ENCODE assay signal across 33 cellular contexts in the genomic region with DNA sequence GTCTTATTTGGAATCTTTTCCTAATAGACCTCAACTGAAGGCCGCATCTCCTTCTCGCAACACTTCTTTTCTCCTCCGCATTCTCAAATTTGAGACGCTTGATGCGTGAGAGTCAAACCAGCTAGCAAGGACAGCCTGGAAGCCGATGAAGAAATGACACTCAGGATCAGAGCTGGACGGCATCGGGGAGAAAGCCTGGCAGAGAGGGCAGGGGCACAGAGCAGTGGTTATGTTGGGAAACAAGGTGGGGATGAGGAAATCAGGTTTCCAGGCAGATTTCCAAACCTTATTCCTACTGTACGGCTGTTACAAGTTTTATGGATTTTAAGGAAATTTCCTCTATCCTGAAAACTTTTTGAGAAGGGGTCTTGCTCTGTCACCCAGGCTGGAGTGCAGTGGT.
"Had no signal": no experiment of that assay in that cellular context is flagged by ENCODE, and none has a peak within 500 bp of the region (broad histone marks: within the 10 kb centered on the region; RNA-seq: fewer than 3 reads in every experiment).

No MANE protein-coding gene starts in this region.

- H3K9me3 ChIP-seq: MG63, Peyer's patch, SJSA1, SK-N-SH had no signal

- H3K9me3 Mint-ChIP-seq: activated B cell treated with CpG ODN at 0.5 μM for 24 hours; activated CD4-positive, alpha-beta memory T cell treated with anti-CD3 and anti-CD28 coated beads for 36 hours; activated naive CD4-positive, alpha-beta T cell treated with anti-CD3 and anti-CD28 coated beads for 36 hours; activated naive CD4-positive, alpha-beta T cell treated with anti-CD3 and anti-CD28 coated beads, Interleukin-2, amount 50 U/mL, for 72 hours; activated T-cell treated with anti-CD3 and anti-CD28 coated beads, Interleukin-2, amount 50 U/mL, for 4 hours; activated T-helper 1 cell treated with anti-CD3 and anti-CD28 coated beads, Interleukin-12 subunit alpha, Interleukin-12 subunit beta, Interleukin-2, Interleukin-4 antibody, amounts not matched to agents 30 ng/mL and 10 ng/mL and 1 ng/mL, durations not matched to agents 14 hours and 24 hours and 36 hours; T-helper 1 cell treated with Interleukin-12 subunit alpha and Interleukin-12 subunit beta and Interleukin-4 antibody, amounts not matched to agents 30 μg/mL and 1 μg/mL, for 36 hours; T-helper 2 cell treated with Interferon-gamma antibody and Interleukin-4, amounts not matched to agents 5 μg/mL and 100 μg/mL, for 36 hours had no signal

- H3K27me3 ChIP-seq: MG63, Peyer's patch, SJSA1 had no signal

- H3K9ac ChIP-seq: SK-N-SH had no signal

- H3K36me3 ChIP-seq: MG63 had no signal

- ATAC-seq: activated naive CD4-positive, alpha-beta T cell treated with anti-CD3 and anti-CD28 coated beads, Interleukin-2, amount 50 U/mL, for 72 hours; activated T-cell treated with anti-CD3 and anti-CD28 coated beads, Interleukin-2, amount 50 U/mL, for 4 hours had no signal

- H3K4me3 ChIP-seq: MG63, Peyer's patch, SJSA1 had no signal

- H3K4me1 Mint-ChIP-seq: activated B cell treated with CpG ODN at 0.5 μM for 24 hours had no signal

- H3K4me3 Mint-ChIP-seq: activated B cell treated with CpG ODN at 0.5 μM for 24 hours; activated CD4-positive, alpha-beta memory T cell treated with anti-CD3 and anti-CD28 coated beads for 36 hours; activated naive CD4-positive, alpha-beta T cell treated with anti-CD3 and anti-CD28 coated beads for 36 hours; activated T-cell treated with anti-CD3 and anti-CD28 coated beads, Interleukin-2, amount 50 U/mL, for 4 hours; activated T-helper 1 cell treated with anti-CD3 and anti-CD28 coated beads, Interleukin-12 subunit alpha, Interleukin-12 subunit beta, Interleukin-2, Interleukin-4 antibody, amounts not matched to agents 30 ng/mL and 10 ng/mL and 1 ng/mL, durations not matched to agents 14 hours and 24 hours and 36 hours; brain; T-helper 1 cell treated with Interleukin-12 subunit alpha and Interleukin-12 subunit beta and Interleukin-4 antibody, amounts not matched to agents 30 μg/mL and 1 μg/mL, for 36 hours; T-helper 2 cell treated with Interferon-gamma antibody and Interleukin-4, amounts not matched to agents 5 μg/mL and 100 μg/mL, for 36 hours had no signal

- DNase-seq: activated B cell treated with CpG ODN at 0.5 μM for 24 hours; activated CD4-positive, alpha-beta memory T cell treated with anti-CD3 and anti-CD28 coated beads for 36 hours; activated CD4-positive, alpha-beta T cell treated with anti-CD3 and anti-CD28 coated beads for 4 hours; activated CD4-positive, alpha-beta T cell treated with anti-CD3 and anti-CD28 coated beads, Interleukin-2, amount 50 U/mL, for 1 hour; activated CD4-positive, CD25-positive, alpha-beta regulatory T cell treated with anti-CD3 and anti-CD28 coated beads, Interleukin-2, amount 50 U/mL, for 72 hours; activated CD8-positive, alpha-beta memory T cell treated with anti-CD3 and anti-CD28 coated beads, Interleukin-2, amount 50 U/mL, for 4 hours; activated gamma-delta T cell treated with Interleukin-2 at 50 U/mL for 16 hours; activated naive CD4-positive, alpha-beta T cell treated with anti-CD3 and anti-CD28 coated beads for 36 hours; activated T-cell treated with anti-CD3 and anti-CD28 coated beads for 4 hours; activated T-cell treated with anti-CD3 and anti-CD28 coated beads, Interleukin-2, amount 50 U/mL, for 4 hours; anterior cingulate cortex; central memory CD4-positive, alpha-beta T cell; Kasumi-1; MG63; NCI-H1048; NCI-H1105 treated with DMSO at 0.1 percent for 48 hours; NCI-H1436; NCI-H1694; NCI-H1930; NCI-H2081 treated with DMSO at 0.1 percent for 48 hours; NCI-H226; NCI-H446 treated with DMSO at 0.1 percent for 48 hours; NCI-H524; Peyer's patch; RPMI8226; SHP77 treated with DMSO at 0.1 percent for 48 hours; SK-N-SH had no signal

- H3K27me3 Mint-ChIP-seq: activated B cell treated with CpG ODN at 0.5 μM for 24 hours; activated CD4-positive, alpha-beta memory T cell treated with anti-CD3 and anti-CD28 coated beads for 36 hours; brain had no signal

- H3K27ac ChIP-seq: SJSA1 had no signal

- H3K4me2 ChIP-seq: SK-N-SH had no signal

- H3K27ac Mint-ChIP-seq: activated B cell treated with CpG ODN at 0.5 μM for 24 hours; activated CD4-positive, alpha-beta memory T cell treated with anti-CD3 and anti-CD28 coated beads for 36 hours; activated naive CD4-positive, alpha-beta T cell treated with anti-CD3 and anti-CD28 coated beads for 36 hours; activated naive CD4-positive, alpha-beta T cell treated with anti-CD3 and anti-CD28 coated beads, Interleukin-2, amount 50 U/mL, for 72 hours; activated T-helper 1 cell treated with anti-CD3 and anti-CD28 coated beads, Interleukin-12 subunit alpha, Interleukin-12 subunit beta, Interleukin-2, Interleukin-4 antibody, amounts not matched to agents 30 ng/mL and 10 ng/mL and 1 ng/mL, durations not matched to agents 14 hours and 24 hours and 36 hours; T-helper 1 cell treated with Interleukin-12 subunit alpha and Interleukin-12 subunit beta and Interleukin-4 antibody, amounts not matched to agents 30 μg/mL and 1 μg/mL, for 36 hours; T-helper 2 cell treated with Interferon-gamma antibody and Interleukin-4, amounts not matched to agents 5 μg/mL and 100 μg/mL, for 36 hours had no signal
